In genomic region chr6:126170875-126171489, GRCh38 we compare ENCODE assay signal across 8 cellular contexts.
DNase-seq lines count a peak whose midpoint lies in the region; ATAC-seq and TF ChIP-seq lines count a peak whose summit lies in the region.

No MANE protein-coding gene starts in this region.

- TF ChIP-seq CTCF in brain microvascular endothelial cell (IDR thresholded peaks at IDR 0.05; ENCODE audit: low read depth, low read length, missing control alignments) = peak; percentile 59
- peak; percentile 69 for TF ChIP-seq CTCF in osteoblast (IDR thresholded peaks at IDR 0.05; ENCODE audit: extremely low read depth, low read depth, low read length)

- H3K27me3 Mint-ChIP-seq in CD4-positive, CD25-positive, alpha-beta regulatory T cell = peaks cover 8% of the 10 kb centered on the region

- peak overlapping the region in 1 of 3 donors; percentile 13 for H3K27ac Mint-ChIP-seq in CD4-positive, CD25-positive, alpha-beta regulatory T cell

- peaks cover 0 to 3% (median 0%) of the 10 kb centered on the region in 7 donors for H3K9me3 Mint-ChIP-seq in CD4-positive, CD25-positive, alpha-beta regulatory T cell

- intact Hi-C loops in aorta (cut with DNase I) = no loop called here

- no peaks in the 10 kb centered on the region for H3K9me3 ChIP-seq in CD4-positive, CD25-positive, alpha-beta regulatory T cell (ENCODE audit: control insufficient read depth in 2 of 2, low read length in 2 of 2)
- H3K9me3 ChIP-seq in osteoblast (ENCODE audit: low read depth, low read length) (no peaks in the 10 kb centered on the region), aorta (ENCODE audit: control insufficient read depth, low read length) (no peaks in the 10 kb centered on the region)

- H3K4me2 ChIP-seq in osteoblast (ENCODE audit: insufficient read depth, low read length) = peak overlapping the region; percentile 70

- ATAC-seq in CD4-positive, CD25-positive, alpha-beta regulatory T cell (ENCODE audit: low read depth in 2 of 2) = peak in 1 of 2 donors; percentile 58
- ATAC-seq in GM18498 (IDR thresholded peaks at IDR 0.05; ENCODE audit: unreplicated experiment) = peak; percentile 90
- ATAC-seq in HG02642 (IDR thresholded peaks at IDR 0.05; ENCODE audit: poor library complexity, unreplicated experiment) = peak; percentile 76
- ATAC-seq in aorta (ENCODE audit: low FRiP score) = no peak

- peak overlapping the region; percentile 25 for H2AFZ ChIP-seq in osteoblast (ENCODE audit: low read length)

- H3K36me3 Mint-ChIP-seq in CD4-positive, CD25-positive, alpha-beta regulatory T cell = no peaks in the 10 kb centered on the region

- in situ Hi-C loops in brain microvascular endothelial cell (cut with HindIII; ENCODE audit: low pct_ligation_motif_present, low sequenced_read_pairs) = no loop called here

- H3K79me2 ChIP-seq in osteoblast (ENCODE audit: insufficient read depth, low read length) = no peaks in the 10 kb centered on the region

- H3K36me3 ChIP-seq in CD4-positive, CD25-positive, alpha-beta regulatory T cell (ENCODE audit: control insufficient read depth, insufficient read depth, low read length) = no peaks in the 10 kb centered on the region
- H3K36me3 ChIP-seq in brain microvascular endothelial cell (replicated peaks) (no peaks in the 10 kb centered on the region), osteoblast (ENCODE audit: insufficient read depth, low read length) (no peaks in the 10 kb centered on the region), aorta (ENCODE audit: control insufficient read depth in 1 of 2, insufficient read depth in 2 of 2, low read length in 1 of 2) (no peaks in the 10 kb centered on the region)

- H4K20me1 ChIP-seq in osteoblast (ENCODE audit: insufficient read depth, low read length) = no peaks in the 10 kb centered on the region

- H3K27ac ChIP-seq in CD4-positive, CD25-positive, alpha-beta regulatory T cell (ENCODE audit: insufficient read depth, low read length, poor library complexity, severe bottlenecking) = no peak overlapping the region
- no peak overlapping the region for H3K27ac ChIP-seq in brain microvascular endothelial cell
- H3K27ac ChIP-seq in osteoblast (ENCODE audit: low read depth, low read length) = no peak overlapping the region
- H3K27ac ChIP-seq in aorta (ENCODE audit: low read depth in 1 of 2, low read length in 2 of 2) = no peak overlapping the region

- no peaks in the 10 kb centered on the region for H3K27me3 ChIP-seq in CD4-positive, CD25-positive, alpha-beta regulatory T cell (ENCODE audit: control insufficient read depth, insufficient read depth, low read length)
- H3K27me3 ChIP-seq in brain microvascular endothelial cell (replicated peaks) = no peaks in the 10 kb centered on the region
- H3K27me3 ChIP-seq in osteoblast (ENCODE audit: insufficient read depth, low read length) = no peaks in the 10 kb centered on the region
- no peaks in the 10 kb centered on the region for H3K27me3 ChIP-seq in aorta (ENCODE audit: control insufficient read depth in 1 of 2, insufficient read depth in 2 of 2, low read length in 1 of 2)

- peak overlapping the region; percentile 51 for H3K4me3 ChIP-seq in CD4-positive, CD25-positive, alpha-beta regulatory T cell (ENCODE audit: low read depth, low read length)
- H3K4me3 ChIP-seq in brain microvascular endothelial cell (ENCODE audit: low read depth, low read length) = no peak overlapping the region
- peak overlapping the region; percentile 43 for H3K4me3 ChIP-seq in osteoblast (ENCODE audit: insufficient read depth, low read length)
- no peak overlapping the region for H3K4me3 ChIP-seq in aorta (ENCODE audit: low read length in 2 of 2)

- DNase-seq in CD4-positive, CD25-positive, alpha-beta regulatory T cell = peak in 2 of 3 donors; percentile 8 to 71
- DNase-seq in NAMALWA (ENCODE audit: low spot score) = peak; percentile 76
- DNase-seq in brain microvascular endothelial cell = no peak
- DNase-seq in osteoblast (ENCODE audit: insufficient read length, low spot score, missing footprints) = peak; percentile 10
- DNase-seq in NCI-H2227 treated with DMSO at 0.1 percent for 48 hours (lab: John Stamatoyannopoulos, UW) = no peak
- DNase-seq in aorta = no peak

- WGBS in aorta, 2 donors = 65 to 72% methylated on average over 5 of the region's 5 CpGs

- no peaks in the 10 kb centered on the region for H3K4me1 ChIP-seq in CD4-positive, CD25-positive, alpha-beta regulatory T cell (ENCODE audit: control insufficient read depth, insufficient read depth, low read length, poor library complexity, severe bottlenecking)
- H3K4me1 ChIP-seq in osteoblast (ENCODE audit: insufficient read depth, low read length) (no peaks in the 10 kb centered on the region), aorta (ENCODE audit: control insufficient read depth in 1 of 2, insufficient read depth in 2 of 2, low read length in 2 of 2) (no peaks in the 10 kb centered on the region)

- no peak overlapping the region for H3K4me3 Mint-ChIP-seq in CD4-positive, CD25-positive, alpha-beta regulatory T cell

- H3K4me1 Mint-ChIP-seq in CD4-positive, CD25-positive, alpha-beta regulatory T cell = peaks cover 0 to 5% (median 2%) of the 10 kb centered on the region in 4 donors

Comparison
In these comparisons a context has a peak if more than half of its experiments do, and no peak if none do; other contexts are left out.
1. DNase-seq: peak in CD4-positive, CD25-positive, alpha-beta regulatory T cell (2 of 3), NAMALWA (single experiment) and osteoblast (single experiment); none in brain microvascular endothelial cell (single experiment), NCI-H2227 treated with DMSO at 0.1 percent for 48 hours (single experiment) and aorta (0 of 2).
2. H3K4me3 ChIP-seq: peak in CD4-positive, CD25-positive, alpha-beta regulatory T cell (single experiment) and osteoblast (single experiment); none in brain microvascular endothelial cell (single experiment) and aorta (0 of 2).